Comparison of ENCODE assay signal across 20 cellular contexts in the genomic region with DNA sequence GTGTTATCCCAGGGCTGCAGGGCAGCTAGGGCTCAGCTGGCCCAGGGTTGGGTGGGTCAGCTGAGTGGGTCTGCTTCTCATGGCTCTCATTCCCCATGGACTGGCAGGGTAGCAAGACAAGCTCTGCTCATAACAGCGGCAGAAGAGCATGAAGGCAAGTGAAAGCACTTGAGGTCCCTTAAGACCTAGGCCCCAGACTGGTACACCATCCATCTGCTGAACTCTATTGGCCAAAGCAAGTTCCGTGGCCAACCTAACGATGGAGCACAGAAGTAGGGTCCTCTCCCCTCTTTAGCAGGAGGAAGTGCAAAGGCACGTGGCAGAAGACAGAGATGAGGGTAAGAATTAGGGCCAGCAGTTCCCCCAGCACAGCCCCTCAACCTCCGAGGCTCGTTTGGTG.
DNase-seq lines count a peak whose midpoint lies in the region; ATAC-seq, FAIRE-seq and TF ChIP-seq lines count a peak whose summit lies in the region.
"Had no signal": no experiment of that assay in that cellular context is flagged by ENCODE, and none has a peak within 500 bp of the region (broad histone marks: within the 10 kb centered on the region; RNA-seq: fewer than 3 reads in every experiment).

No MANE protein-coding gene starts in this region.

- 0 out of 2 replicates have a peak overlapping the region, but pooled peaks have one; percentile 37 for H3K14ac ChIP-seq in H9 (ENCODE audit: insufficient read depth, low read length)

- POLR2A ChIA-PET in activated CD8-positive, alpha-beta T cell treated with anti-CD3 and anti-CD28 coated beads for 36 hours (lab: Charles Lee): no interaction called here

- H4K5ac ChIP-seq in H9 (ENCODE audit: insufficient read length, low read depth, low read length): no peak overlapping the region

- CTCF ChIA-PET in activated CD8-positive, alpha-beta T cell treated with anti-CD3 and anti-CD28 coated beads for 36 hours (lab: Charles Lee): no interaction called here

- no peak for ATAC-seq in HG03095 (IDR thresholded peaks at IDR 0.05; ENCODE audit: unreplicated experiment)
- ATAC-seq in activated CD8-positive, alpha-beta T cell treated with anti-CD3 and anti-CD28 coated beads for 36 hours: no peak
- ATAC-seq: CD8-positive, alpha-beta T cell had no signal

- H3K4ac ChIP-seq in H9 (ENCODE audit: low read depth, low read length): no peak overlapping the region

- no peak overlapping the region for H2AK5ac ChIP-seq in H9 (ENCODE audit: insufficient read length, low read length)

- no peak overlapping the region for H4K91ac ChIP-seq in H9 (ENCODE audit: insufficient read length, low read depth, low read length)

- H3K9me3 Mint-ChIP-seq in H9: no peaks in the 10 kb centered on the region; a peak in 1 of 5 replicates
- H3K9me3 Mint-ChIP-seq in activated CD8-positive, alpha-beta T cell treated with anti-CD3 and anti-CD28 coated beads for 36 hours: no peaks in the 10 kb centered on the region
- H3K9me3 Mint-ChIP-seq: CD8-positive, alpha-beta T cell had no signal

- no peak overlapping the region for H3K23ac ChIP-seq in H9 (ENCODE audit: insufficient read length, low read depth, low read length)

- H3K4me3 Mint-ChIP-seq in H9: no peak overlapping the region
- H3K4me3 Mint-ChIP-seq in activated CD8-positive, alpha-beta T cell treated with anti-CD3 and anti-CD28 coated beads for 36 hours: no peak overlapping the region
- H3K4me3 Mint-ChIP-seq: B cell; CD8-positive, alpha-beta T cell had no signal

- H3K36me3 ChIP-seq in kidney (ENCODE audit: control insufficient read depth in 1 of 2, insufficient read depth in 2 of 2, low read length in 2 of 2): no peaks in the 10 kb centered on the region
- no peaks in the 10 kb centered on the region for H3K36me3 ChIP-seq in thyroid gland
- H3K36me3 ChIP-seq: BLaER1 treated with 17β-estradiol and CSF1 and Interleukin-3, amounts not matched to agents 10 nM and 100 nM had no signal

- TF ChIP-seq POLR2A in thyroid gland (IDR thresholded peaks at IDR 0.05): no peak

- H3K9me3 ChIP-seq in H9 (ENCODE audit: control insufficient read depth, low read depth, low read length): no peaks in the 10 kb centered on the region
- H3K9me3 ChIP-seq in kidney (ENCODE audit: control insufficient read depth in 1 of 2, low read length in 2 of 2): no peaks in the 10 kb centered on the region
- H3K9me3 ChIP-seq in thyroid gland: no peaks in the 10 kb centered on the region
- H3K9me3 ChIP-seq: BLaER1 treated with 17β-estradiol and CSF1 and Interleukin-3, amounts not matched to agents 10 nM and 100 nM had no signal

- H3K56ac ChIP-seq in H9 (ENCODE audit: insufficient read length, low read depth, low read length): no peak overlapping the region

- H2AFZ ChIP-seq in H9 (ENCODE audit: low read length): no peak overlapping the region

- no peak overlapping the region for H3K27ac Mint-ChIP-seq in H9
- no peak overlapping the region for H3K27ac Mint-ChIP-seq in activated CD8-positive, alpha-beta T cell treated with anti-CD3 and anti-CD28 coated beads for 36 hours
- H3K27ac Mint-ChIP-seq: B cell; CD8-positive, alpha-beta T cell had no signal

- WGBS in H9 (ENCODE audit: extremely low coverage, insufficient read length, low lambda C conversion rate): no CpG with 5 or more reads among the region's 6 CpGs
- WGBS in thyroid gland, 2 donors: 70 to 81% methylated on average over 6 of the region's 6 CpGs

- H3K9ac ChIP-seq in H9 (ENCODE audit: extremely low read depth, insufficient read length, low read length) (no peak overlapping the region), kidney (ENCODE audit: low read length in 2 of 2) (no peak overlapping the region)
- H3K9ac ChIP-seq: BLaER1 treated with 17β-estradiol and CSF1 and Interleukin-3, amounts not matched to agents 10 nM and 100 nM had no signal

- no peak for DNase-seq in H9
- peak; percentile 19 for DNase-seq in ecto neural progenitor cell (ENCODE audit: low spot score)
- DNase-seq in kidney: no peak
- no peak for DNase-seq in thyroid gland
- DNase-seq in T-helper 2 cell: no peak
- no peak for DNase-seq in activated CD8-positive, alpha-beta T cell treated with anti-CD3 and anti-CD28 coated beads for 36 hours
- DNase-seq: 8988T; Calu3; CD8-positive, alpha-beta T cell; DMS 273 treated with DMSO at 0.1 percent for 48 hours; DMS53; DND-41; HCEC 1CT; IMR-90 had no signal

- H3K27me3 ChIP-seq in H9 (ENCODE audit: insufficient read depth, low read length) (no peaks in the 10 kb centered on the region), thyroid gland (no peaks in the 10 kb centered on the region)
- H3K27me3 ChIP-seq: BLaER1 treated with 17β-estradiol and CSF1 and Interleukin-3, amounts not matched to agents 10 nM and 100 nM had no signal

- no peak overlapping the region for H2BK15ac ChIP-seq in H9 (ENCODE audit: low read depth, low read length)

- H3K4me1 ChIP-seq in H9 (ENCODE audit: insufficient read depth, low read length): no peaks in the 10 kb centered on the region; the same call in 1 of the 2 replicates
- H3K4me1 ChIP-seq in kidney (ENCODE audit: control insufficient read depth in 1 of 2, insufficient read depth in 1 of 2, low read depth in 1 of 2, low read length in 2 of 2): peaks cover 10 to 19% of the 10 kb centered on the region in 2 donors
- H3K4me1 ChIP-seq in thyroid gland: peaks cover 64 to 79% of the 10 kb centered on the region in 2 donors
- H3K4me1 ChIP-seq: BLaER1 treated with 17β-estradiol and CSF1 and Interleukin-3, amounts not matched to agents 10 nM and 100 nM had no signal

- no peaks in the 10 kb centered on the region for H3K79me2 ChIP-seq in H9 (ENCODE audit: insufficient read depth, low read length)

- H2BK5ac ChIP-seq in H9 (ENCODE audit: insufficient read length, low read length): no peak overlapping the region

- no peak overlapping the region for H2BK12ac ChIP-seq in H9 (ENCODE audit: insufficient read length, low read depth, low read length)

- TF ChIP-seq CTCF in H9 (conservative IDR thresholded peaks at IDR 0.05): no peak
- TF ChIP-seq CTCF in kidney (IDR thresholded peaks at IDR 0.05; ENCODE audit: borderline replicate concordance, extremely low read depth, insufficient read depth): no peak
- TF ChIP-seq CTCF in thyroid gland (IDR thresholded peaks at IDR 0.05): no peak
- TF ChIP-seq CTCF in activated CD8-positive, alpha-beta T cell treated with anti-CD3 and anti-CD28 coated beads for 36 hours (IDR thresholded peaks at IDR 0.05): no peak

- no peaks in the 10 kb centered on the region for H3K23me2 ChIP-seq in H9 (ENCODE audit: insufficient read length, low read depth, low read length, poor library complexity, severe bottlenecking)

- FAIRE-seq in kidney (lab: Jason Lieb, UNC): no peak
- FAIRE-seq: GM12878, GM19239, HTR-8/SVneo had no signal

- H3K79me1 ChIP-seq in H9 (ENCODE audit: insufficient read depth, low read depth, low read length, poor library complexity, severe bottlenecking): no peaks in the 10 kb centered on the region

- H3T11ph ChIP-seq in H9 (ENCODE audit: low read length): no peak overlapping the region

- H3K4me3 ChIP-seq in kidney (ENCODE audit: low read length in 2 of 2) (no peak overlapping the region), thyroid gland (replicated peaks in 1 of 3) (no peak overlapping the region)
- H3K4me3 ChIP-seq: BLaER1 treated with 17β-estradiol and CSF1 and Interleukin-3, amounts not matched to agents 10 nM and 100 nM; GM12878 had no signal

- H4K8ac ChIP-seq in H9 (replicated peaks; ENCODE audit: insufficient read length, low read depth, low read length): no peak overlapping the region

- H3K36me3 Mint-ChIP-seq in H9 (ENCODE audit: insufficient read depth in 1 of 3, low read depth in 3 of 3): no peaks in the 10 kb centered on the region
- no peaks in the 10 kb centered on the region for H3K36me3 Mint-ChIP-seq in activated CD8-positive, alpha-beta T cell treated with anti-CD3 and anti-CD28 coated beads for 36 hours (ENCODE audit: low read depth)
- H3K36me3 Mint-ChIP-seq: CD8-positive, alpha-beta T cell had no signal

- no peak overlapping the region for H3K4me2 ChIP-seq in H9 (ENCODE audit: insufficient read depth, insufficient read length, low read length)
- H3K4me2 ChIP-seq: BLaER1 treated with 17β-estradiol and CSF1 and Interleukin-3, amounts not matched to agents 10 nM and 100 nM had no signal

- H2BK120ac ChIP-seq in H9 (ENCODE audit: low read depth, low read length, poor library complexity, severe bottlenecking): no peak overlapping the region

- intact Hi-C loops in kidney (cut with DNase I) (no loop called here), thyroid gland (cut with DNase I) (no loop called here)
- intact Hi-C loops in activated CD8-positive, alpha-beta T cell treated with anti-CD3 and anti-CD28 coated beads for 36 hours (cut with micrococcal nuclease): no loop called here

- no peak overlapping the region for H3K18ac ChIP-seq in H9 (ENCODE audit: insufficient read length, low read depth, low read length)

- H3K27ac ChIP-seq in H9 (ENCODE audit: insufficient read length, low read depth, low read length) (no peak overlapping the region), kidney (ENCODE audit: low read depth in 2 of 2, low read length in 2 of 2) (peak overlapping the region; percentile 43 to 68), thyroid gland (peak overlapping the region in 2 of 3 donors; percentile 82 to 90)
- H3K27ac ChIP-seq: BLaER1 treated with 17β-estradiol and CSF1 and Interleukin-3, amounts not matched to agents 10 nM and 100 nM had no signal

- H2BK20ac ChIP-seq in H9 (ENCODE audit: low read depth, low read length, poor library complexity, severe bottlenecking): no peak overlapping the region

- H4K20me1 ChIP-seq in H9 (ENCODE audit: control insufficient read depth, insufficient read depth, insufficient read length): no peaks in the 10 kb centered on the region
- H4K20me1 ChIP-seq: BLaER1 treated with 17β-estradiol and CSF1 and Interleukin-3, amounts not matched to agents 10 nM and 100 nM had no signal

- peaks cover 7 to 9% of the 10 kb centered on the region in 2 experiments for H3K4me1 Mint-ChIP-seq in H9
- no peaks in the 10 kb centered on the region for H3K4me1 Mint-ChIP-seq in activated CD8-positive, alpha-beta T cell treated with anti-CD3 and anti-CD28 coated beads for 36 hours (ENCODE audit: low read depth)
- H3K4me1 Mint-ChIP-seq: B cell had no signal

- no peaks in the 10 kb centered on the region; the same call in none of the 2 replicates for H3K27me3 Mint-ChIP-seq in H9 (ENCODE audit: low read depth)
- peaks cover 12% of the 10 kb centered on the region for H3K27me3 Mint-ChIP-seq in activated CD8-positive, alpha-beta T cell treated with anti-CD3 and anti-CD28 coated beads for 36 hours
